In the genomic region with DNA sequence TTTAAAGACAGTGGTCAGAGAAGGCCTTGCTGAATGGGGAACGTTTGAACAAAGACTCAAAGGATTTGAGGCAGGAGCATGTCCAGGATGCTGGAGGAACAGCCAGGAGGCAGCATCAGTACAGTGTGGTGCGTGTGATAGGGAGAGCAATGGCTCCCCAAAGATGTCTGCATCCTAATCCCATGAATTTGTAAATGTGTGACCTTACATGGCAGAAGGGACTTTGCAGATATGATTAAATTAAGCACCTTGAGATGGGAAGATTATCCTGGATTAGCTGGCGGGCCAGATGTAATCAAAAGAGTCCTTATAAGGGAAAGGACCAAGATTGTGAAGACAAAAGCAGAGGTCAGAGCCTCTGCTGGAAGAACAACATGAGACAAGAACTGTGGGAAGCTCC, we compare ENCODE assay signal across 20 cellular contexts. TPM values are rescaled to one million over a fixed set of nuclear protein-coding genes. Genes with fewer than 3 reads are reported as not detected.
A peak's percentile ranks its signal among the peaks of the same experiment; 100 is the strongest.
DNase-seq lines count a peak whose midpoint lies in the region; ATAC-seq and TF ChIP-seq lines count a peak whose summit lies in the region.
"Had no signal": no experiment of that assay in that cellular context is flagged by ENCODE, and none has a peak within 500 bp of the region (broad histone marks: within the 10 kb centered on the region; RNA-seq: fewer than 3 reads in every experiment).

No MANE protein-coding gene starts in this region.

- no peak overlapping the region for H2AK5ac ChIP-seq in mesendoderm (ENCODE audit: low read length)

- no peak overlapping the region for H2BK120ac ChIP-seq in mesendoderm (ENCODE audit: low read depth, low read length)

- TF ChIP-seq CTCF in WERI-Rb-1 (IDR thresholded peaks at IDR 0.05; ENCODE audit: low read depth, low read length) = peak; percentile 27; the same call in 1 of the 2 replicates
- TF ChIP-seq CTCF in GM13976 (IDR thresholded peaks at IDR 0.05; ENCODE audit: borderline replicate concordance, control extremely low read depth, extremely low read depth, insufficient read depth, missing control alignments) = no peak

- no peak overlapping the region for H2BK15ac ChIP-seq in mesendoderm (replicated peaks; ENCODE audit: low read depth)

- no peak for ATAC-seq in SK-N-SH treated with all-trans-retinoic acid at 6 μM for 48 hours
- ATAC-seq: A549, GM12878, HepG2 had no signal

- no peaks in the 10 kb centered on the region for H3K36me3 ChIP-seq in WERI-Rb-1
- no peaks in the 10 kb centered on the region for H3K36me3 ChIP-seq in mesendoderm (ENCODE audit: control insufficient read depth, insufficient read depth, low read length)
- H3K36me3 ChIP-seq: BLaER1 had no signal

- no peaks in the 10 kb centered on the region for H3K79me1 ChIP-seq in mesendoderm (ENCODE audit: low read length)

- no peak overlapping the region for H3K4me2 ChIP-seq in mesendoderm (ENCODE audit: low read length)
- H3K4me2 ChIP-seq: A549, BLaER1 had no signal

- H4K5ac ChIP-seq in mesendoderm (ENCODE audit: low read length) = no peak overlapping the region

- H2BK5ac ChIP-seq in mesendoderm (ENCODE audit: low read length) = no peak overlapping the region

- H3K56ac ChIP-seq in mesendoderm (ENCODE audit: low read length) = no peak overlapping the region

- no peak overlapping the region for H3K18ac ChIP-seq in mesendoderm (ENCODE audit: low read length)

- in situ Hi-C loops in GM13976 (cut with MboI; ENCODE audit: low sequenced_read_pairs, unreplicated experiment) = no loop called here

- no peak overlapping the region for H3K23ac ChIP-seq in mesendoderm (ENCODE audit: low read length)

- no peak overlapping the region for H3K9ac ChIP-seq in mesendoderm (ENCODE audit: low read length)
- H3K9ac ChIP-seq: BLaER1 had no signal

- WGBS in mesendoderm (ENCODE audit: extremely low coverage, insufficient coverage, low lambda C conversion rate) = no CpG with 5 or more reads among the region's 3 CpGs

- H3K9me3 ChIP-seq in WERI-Rb-1 (ENCODE audit: severe bottlenecking) = peaks cover 11% of the 10 kb centered on the region
- H3K9me3 ChIP-seq: A549, BLaER1 had no signal

- no peaks in the 10 kb centered on the region for H3K79me2 ChIP-seq in mesendoderm (ENCODE audit: control insufficient read depth, insufficient read depth, low read length)

- H3K27ac ChIP-seq in WERI-Rb-1 = peak overlapping the region; percentile 52; the same call in 1 of the 2 replicates
- H3K27ac ChIP-seq in mesendoderm (ENCODE audit: low read depth, low read length) = no peak overlapping the region
- H3K27ac ChIP-seq: 22Rv1, A549, BLaER1 had no signal

- no peak overlapping the region for H4K8ac ChIP-seq in mesendoderm (ENCODE audit: low read depth, low read length)

- H3K4me3 ChIP-seq in WERI-Rb-1 (ENCODE audit: low read depth, low read length) = no peak overlapping the region
- H3K4me3 ChIP-seq in mesendoderm (ENCODE audit: low read length) = no peak overlapping the region
- H3K4me3 ChIP-seq: A549, BLaER1, GM12878 had no signal

- H3K27me3 ChIP-seq in WERI-Rb-1 (ENCODE audit: insufficient read depth, low read depth, severe bottlenecking) (no peaks in the 10 kb centered on the region), mesendoderm (ENCODE audit: insufficient read depth, low read length, poor library complexity) (no peaks in the 10 kb centered on the region)
- H3K27me3 ChIP-seq: BLaER1 had no signal

- no peaks in the 10 kb centered on the region for H3K4me1 ChIP-seq in mesendoderm (ENCODE audit: control insufficient read depth, low read depth, low read length)
- H3K4me1 ChIP-seq: A549, BLaER1 had no signal

- DNase-seq in D341Med (ENCODE audit: low spot score) = peak; percentile 66
- peak; percentile 78 for DNase-seq in NCI-H524 treated with DMSO at 0.1 percent for 48 hours (lab: John Stamatoyannopoulos, UW)
- peak; percentile 78 for DNase-seq in WERI-Rb-1
- DNase-seq in mesendoderm = peak; percentile 26
- no peak for DNase-seq in NCI-H226
- no peak for DNase-seq in GM13976 (ENCODE audit: low spot score)
- DNase-seq: CD4-positive, alpha-beta memory T cell; DMS 273 treated with DMSO at 0.1 percent for 48 hours; DMS53; DND-41; EL; HCEC 1CT had no signal

- H3K4ac ChIP-seq in mesendoderm (ENCODE audit: low read depth, low read length) = no peak overlapping the region

TF ChIP-seq in SK-N-SH treated with all-trans-retinoic acid at 6 μM for 48 hours, 23 proteins besides CTCF, POLR2A, EP300 and RAD21 (continues in another document):
- TF ChIP-seq, protein P1, sequence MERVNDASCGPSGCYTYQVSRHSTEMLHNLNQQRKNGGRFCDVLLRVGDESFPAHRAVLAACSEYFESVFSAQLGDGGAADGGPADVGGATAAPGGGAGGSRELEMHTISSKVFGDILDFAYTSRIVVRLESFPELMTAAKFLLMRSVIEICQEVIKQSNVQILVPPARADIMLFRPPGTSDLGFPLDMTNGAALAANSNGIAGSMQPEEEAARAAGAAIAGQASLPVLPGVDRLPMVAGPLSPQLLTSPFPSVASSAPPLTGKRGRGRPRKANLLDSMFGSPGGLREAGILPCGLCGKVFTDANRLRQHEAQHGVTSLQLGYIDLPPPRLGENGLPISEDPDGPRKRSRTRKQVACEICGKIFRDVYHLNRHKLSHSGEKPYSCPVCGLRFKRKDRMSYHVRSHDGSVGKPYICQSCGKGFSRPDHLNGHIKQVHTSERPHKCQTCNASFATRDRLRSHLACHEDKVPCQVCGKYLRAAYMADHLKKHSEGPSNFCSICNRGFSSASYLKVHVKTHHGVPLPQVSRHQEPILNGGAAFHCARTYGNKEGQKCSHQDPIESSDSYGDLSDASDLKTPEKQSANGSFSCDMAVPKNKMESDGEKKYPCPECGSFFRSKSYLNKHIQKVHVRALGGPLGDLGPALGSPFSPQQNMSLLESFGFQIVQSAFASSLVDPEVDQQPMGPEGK (CRISPR knock-in tag; IDR thresholded peaks at IDR 0.05; ENCODE audit: borderline replicate concordance) = no peak
- TF ChIP-seq, protein P2, sequence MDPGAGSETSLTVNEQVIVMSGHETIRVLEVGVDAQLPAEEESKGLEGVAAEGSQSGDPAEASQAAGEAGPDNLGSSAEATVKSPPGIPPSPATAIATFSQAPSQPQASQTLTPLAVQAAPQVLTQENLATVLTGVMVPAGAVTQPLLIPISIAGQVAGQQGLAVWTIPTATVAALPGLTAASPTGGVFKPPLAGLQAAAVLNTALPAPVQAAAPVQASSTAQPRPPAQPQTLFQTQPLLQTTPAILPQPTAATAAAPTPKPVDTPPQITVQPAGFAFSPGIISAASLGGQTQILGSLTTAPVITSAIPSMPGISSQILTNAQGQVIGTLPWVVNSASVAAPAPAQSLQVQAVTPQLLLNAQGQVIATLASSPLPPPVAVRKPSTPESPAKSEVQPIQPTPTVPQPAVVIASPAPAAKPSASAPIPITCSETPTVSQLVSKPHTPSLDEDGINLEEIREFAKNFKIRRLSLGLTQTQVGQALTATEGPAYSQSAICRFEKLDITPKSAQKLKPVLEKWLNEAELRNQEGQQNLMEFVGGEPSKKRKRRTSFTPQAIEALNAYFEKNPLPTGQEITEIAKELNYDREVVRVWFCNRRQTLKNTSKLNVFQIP (CRISPR knock-in tag; IDR thresholded peaks at IDR 0.05; ENCODE audit: borderline replicate concordance, low read depth) = no peak
- TF ChIP-seq PPARA (CRISPR knock-in tag; IDR thresholded peaks at IDR 0.05; ENCODE audit: borderline replicate concordance) = no peak
- no peak for TF ChIP-seq SNAI2 (CRISPR knock-in tag; IDR thresholded peaks at IDR 0.05)
- TF ChIP-seq OSR1 (CRISPR knock-in tag; IDR thresholded peaks at IDR 0.05) = no peak
- no peak for TF ChIP-seq RARB (CRISPR knock-in tag; IDR thresholded peaks at IDR 0.05)
- TF ChIP-seq ZFP30 (CRISPR knock-in tag; IDR thresholded peaks at IDR 0.05) = no peak
- TF ChIP-seq TSHZ2 (CRISPR knock-in tag; IDR thresholded peaks at IDR 0.05) = no peak
- no peak for TF ChIP-seq TCF4 (CRISPR knock-in tag; IDR thresholded peaks at IDR 0.05; ENCODE audit: borderline replicate concordance)
- no peak for TF ChIP-seq CSDC2 (CRISPR knock-in tag; IDR thresholded peaks at IDR 0.05)
- TF ChIP-seq ESRRG (CRISPR knock-in tag; IDR thresholded peaks at IDR 0.05) = no peak
- no peak for TF ChIP-seq CREB5 (CRISPR knock-in tag; IDR thresholded peaks at IDR 0.05; ENCODE audit: low read depth)
- no peak for TF ChIP-seq TOX (CRISPR knock-in tag; IDR thresholded peaks at IDR 0.05; ENCODE audit: borderline replicate concordance)
- TF ChIP-seq ZNF70 (CRISPR knock-in tag; IDR thresholded peaks at IDR 0.05) = no peak

RNA-seq across cellular contexts. Expression of gene FAT3, which starts 24.6 kb away (rescaled TPM):
- 5.7 TPM for polyA plus RNA-seq in mesendoderm (2013, experiment 1 of 2)
- polyA plus RNA-seq in mesendoderm (2013, experiment 2 of 2) = 6.0 TPM
- polyA plus RNA-seq: CD14-positive monocyte; CD4-positive, alpha-beta memory T cell; HepG2; IgD-negative memory B cell had no signal

Comparison
In these comparisons a context has a peak if more than half of its experiments do, and no peak if none do; other contexts are left out.
1. DNase-seq: peak in D341Med (single experiment), NCI-H524 treated with DMSO at 0.1 percent for 48 hours (single experiment), WERI-Rb-1 (single experiment) and mesendoderm (single experiment); none in NCI-H226 (single experiment) and GM13976 (single experiment).